Comparison of ENCODE assay signal across 22 cellular contexts in the genomic region with DNA sequence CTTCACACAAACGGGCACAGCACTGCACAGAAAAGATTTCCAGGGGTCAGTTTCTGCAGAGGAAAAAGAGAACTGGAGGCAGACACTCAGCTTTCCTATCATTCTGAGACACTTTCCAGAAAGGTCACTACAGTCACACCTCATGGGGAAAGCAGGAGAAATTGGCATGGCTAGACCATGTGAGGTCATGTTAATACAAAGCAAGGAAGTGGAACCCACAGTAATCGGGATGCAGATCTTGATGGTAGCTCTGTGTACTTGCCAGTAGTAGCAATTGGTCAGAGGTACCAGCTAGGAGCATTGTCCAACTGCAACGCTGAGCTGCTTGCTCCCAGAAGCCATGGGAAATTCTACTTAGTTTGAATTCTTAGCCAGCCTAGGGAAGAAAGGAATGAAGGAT.
DNase-seq lines count a peak whose midpoint lies in the region; ATAC-seq and TF ChIP-seq lines count a peak whose summit lies in the region.
"Had no signal": no experiment of that assay in that cellular context is flagged by ENCODE, and none has a peak within 500 bp of the region (broad histone marks: within the 10 kb centered on the region; RNA-seq: fewer than 3 reads in every experiment).

No MANE protein-coding gene starts in this region.

- no peaks in the 10 kb centered on the region for H3K79me1 ChIP-seq in neuronal stem cell (ENCODE audit: low read depth, low read length)

- no peak overlapping the region for H2BK15ac ChIP-seq in neuronal stem cell (ENCODE audit: low read length)

- H3K23ac ChIP-seq in neuronal stem cell (ENCODE audit: low read depth, low read length, poor library complexity): no peak overlapping the region

- H3K27ac ChIP-seq in OCI-LY1 (ENCODE audit: low read depth, low read length, poor library complexity, severe bottlenecking): no peak overlapping the region
- H3K27ac ChIP-seq in neuronal stem cell (replicated peaks; ENCODE audit: low read length): no peak overlapping the region
- H3K27ac ChIP-seq: A549; BLaER1 treated with 17β-estradiol and CSF1 and Interleukin-3, amounts not matched to agents 10 nM and 100 nM; GM23248 had no signal

- H2BK5ac ChIP-seq in neuronal stem cell (ENCODE audit: low read length): no peak overlapping the region

- no peak overlapping the region for H4K8ac ChIP-seq in neuronal stem cell (ENCODE audit: low read depth, low read length)

- WGBS in neuronal stem cell (ENCODE audit: extremely low coverage in 2 of 2, insufficient read length in 2 of 2, insufficient replicate concordance in 1 of 2), 2 donors: no CpG with 5 or more reads among the region's 3 CpGs

- DNase-seq in glomerular endothelial cell (ENCODE audit: extremely low read depth, low read depth, low spot score) (peak; percentile 44), neuronal stem cell (ENCODE audit: low spot score) (no peak), mucosa of gallbladder (ENCODE audit: low spot score) (no peak)
- DNase-seq in stimulated activated CD4-positive, alpha-beta T cell treated with anti-CD3 and anti-CD28 coated beads, Interleukin-15, amount 100 ng/mL, for 24 hours: no peak
- DNase-seq: 8988T; ACHN; AML-193; BE2C; CD4-positive, alpha-beta T cell; CD8-positive, alpha-beta memory T cell; DMS 273 treated with DMSO at 0.1 percent for 48 hours; DMS79; EL; GDM1; GM23248; H9 had no signal

- H3K4me3 ChIP-seq in OCI-LY1 (ENCODE audit: low read depth, low read length, poor library complexity, severe bottlenecking): no peak overlapping the region
- no peak overlapping the region for H3K4me3 ChIP-seq in neuronal stem cell (ENCODE audit: low read length in 2 of 2)
- H3K4me3 ChIP-seq: A549; BLaER1 treated with 17β-estradiol and CSF1 and Interleukin-3, amounts not matched to agents 10 nM and 100 nM; GM12878; GM23248 had no signal

- no peak for TF ChIP-seq CTCF in OCI-LY1 (IDR thresholded peaks at IDR 0.05; ENCODE audit: low read length)

- H3K79me2 ChIP-seq in OCI-LY1 (ENCODE audit: insufficient read depth, low read length): no peaks in the 10 kb centered on the region

- no peaks in the 10 kb centered on the region for H4K20me1 ChIP-seq in OCI-LY1 (ENCODE audit: insufficient read depth, low read length)
- H4K20me1 ChIP-seq: BLaER1 treated with 17β-estradiol and CSF1 and Interleukin-3, amounts not matched to agents 10 nM and 100 nM had no signal

- H3K9me3 ChIP-seq in OCI-LY1 (ENCODE audit: low read length) (0 out of 2 replicates have a peak, but pooled peaks cover 4% of the 10 kb centered on the region), neuronal stem cell (replicated peaks in 1 of 2; ENCODE audit: control insufficient read depth in 2 of 2, insufficient read depth in 1 of 2, low read depth in 1 of 2, low read length in 2 of 2) (no peaks in the 10 kb centered on the region)
- H3K9me3 ChIP-seq: A549, BE2C had no signal

- ATAC-seq in HG03097 (IDR thresholded peaks at IDR 0.05; ENCODE audit: low FRiP score, unreplicated experiment): no peak
- ATAC-seq: A549, GM12878, HCT116 had no signal

- H2AFZ ChIP-seq in OCI-LY1 (ENCODE audit: low read length): 0 out of 2 replicates have a peak overlapping the region, but pooled peaks have one; percentile 85
- H2AFZ ChIP-seq in neuronal stem cell (ENCODE audit: low read length): peak overlapping the region; percentile 30
- H2AFZ ChIP-seq: GM23248 had no signal

- no peak overlapping the region for H3K14ac ChIP-seq in neuronal stem cell (ENCODE audit: low read length)

- no peaks in the 10 kb centered on the region for H3K9me2 ChIP-seq in OCI-LY1 (ENCODE audit: low read depth, low read length)

- no peak overlapping the region for H2AK5ac ChIP-seq in neuronal stem cell (ENCODE audit: low read depth, low read length)

- no peak overlapping the region for H2BK12ac ChIP-seq in neuronal stem cell (ENCODE audit: low read length)

- H3K27me3 ChIP-seq in OCI-LY1 (ENCODE audit: insufficient read depth, low read length) (no peaks in the 10 kb centered on the region), neuronal stem cell (ENCODE audit: control insufficient read depth in 3 of 3, insufficient read depth in 3 of 3, low read depth in 1 of 3, low read length in 3 of 3) (no peaks in the 10 kb centered on the region)
- H3K27me3 ChIP-seq: BE2C; BLaER1 treated with 17β-estradiol and CSF1 and Interleukin-3, amounts not matched to agents 10 nM and 100 nM had no signal

- H3K36me3 ChIP-seq in OCI-LY1 (ENCODE audit: insufficient read depth, low read length) (no peaks in the 10 kb centered on the region), neuronal stem cell (replicated peaks in 1 of 2; ENCODE audit: control insufficient read depth in 2 of 2, insufficient read depth in 2 of 2, low read length in 2 of 2) (no peaks in the 10 kb centered on the region)
- H3K36me3 ChIP-seq: BE2C; BLaER1 treated with 17β-estradiol and CSF1 and Interleukin-3, amounts not matched to agents 10 nM and 100 nM had no signal

- H3K4me1 ChIP-seq in OCI-LY1 (ENCODE audit: insufficient read depth, low read length, severe bottlenecking) (no peaks in the 10 kb centered on the region), neuronal stem cell (ENCODE audit: control insufficient read depth in 2 of 2, insufficient read depth in 1 of 2, low read depth in 1 of 2, low read length in 2 of 2) (no peaks in the 10 kb centered on the region)
- H3K4me1 ChIP-seq: A549; BE2C; BLaER1 treated with 17β-estradiol and CSF1 and Interleukin-3, amounts not matched to agents 10 nM and 100 nM had no signal

- no peak overlapping the region for H3K18ac ChIP-seq in neuronal stem cell (ENCODE audit: low read length)

- no peak overlapping the region for H3K9ac ChIP-seq in OCI-LY1 (ENCODE audit: low read length)
- H3K9ac ChIP-seq in neuronal stem cell (ENCODE audit: low read depth, low read length, poor library complexity): no peak overlapping the region
- H3K9ac ChIP-seq: BLaER1 treated with 17β-estradiol and CSF1 and Interleukin-3, amounts not matched to agents 10 nM and 100 nM; GM23248 had no signal

- H3F3A ChIP-seq in OCI-LY1 (ENCODE audit: insufficient read depth, low read length): no peaks in the 10 kb centered on the region

- H2BK120ac ChIP-seq in neuronal stem cell (ENCODE audit: low read depth, low read length): no peak overlapping the region

- H3K4me2 ChIP-seq in OCI-LY1 (ENCODE audit: low read length) (no peak overlapping the region), neuronal stem cell (ENCODE audit: insufficient read depth, low read length, poor library complexity, severe bottlenecking) (no peak overlapping the region)
- H3K4me2 ChIP-seq: A549; BLaER1 treated with 17β-estradiol and CSF1 and Interleukin-3, amounts not matched to agents 10 nM and 100 nM had no signal

- H3K4ac ChIP-seq in neuronal stem cell (ENCODE audit: low read length): no peak overlapping the region

- no peak overlapping the region for H4K91ac ChIP-seq in neuronal stem cell (ENCODE audit: low read depth, low read length, poor library complexity)
